ENCODE assay signal across 24 cellular contexts in the genomic region with DNA sequence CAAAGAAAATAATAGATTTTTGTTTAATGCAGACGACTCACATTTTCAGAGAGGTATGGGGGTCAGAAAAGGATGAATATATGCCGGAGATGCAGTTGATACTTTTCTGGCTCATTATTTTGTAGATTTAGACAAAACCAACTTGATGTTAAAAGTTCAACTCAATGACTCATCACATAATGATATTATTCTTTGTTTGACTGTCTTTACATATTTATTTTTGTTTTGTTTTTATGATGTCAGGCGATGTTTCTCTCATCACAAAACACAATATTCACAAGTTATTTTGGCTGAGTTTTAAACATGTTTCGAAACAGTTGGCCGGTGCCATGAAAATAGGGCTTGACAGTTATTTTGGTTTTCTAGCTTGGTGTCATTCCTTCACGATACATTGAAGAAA. TPM values are rescaled to one million over a fixed set of nuclear protein-coding genes. Genes with fewer than 3 reads are reported as not detected.
DNase-seq lines count a peak whose midpoint lies in the region; FAIRE-seq and TF ChIP-seq lines count a peak whose summit lies in the region.
"Had no signal": no experiment of that assay in that cellular context is flagged by ENCODE, and none has a peak within 500 bp of the region (broad histone marks: within the 10 kb centered on the region; RNA-seq: fewer than 3 reads in every experiment).

No MANE protein-coding gene starts in this region.

- DNase-seq in ELR (ENCODE audit: low read depth) = peak; percentile 8
- DNase-seq in astrocyte (ENCODE audit: low read depth) = peak; percentile 32
- DNase-seq in fibroblast of pulmonary artery (ENCODE audit: low read depth) = peak; percentile 40
- DNase-seq in D341Med (ENCODE audit: low spot score) = no peak
- DNase-seq in DMS79 (lab: John Stamatoyannopoulos, UW) = no peak
- DNase-seq in activated CD4-positive, alpha-beta memory T cell treated with anti-CD3 and anti-CD28 coated beads for 36 hours = no peak
- DNase-seq: activated naive CD4-positive, alpha-beta T cell treated with Interleukin-2 at 50 U/mL for 16 hours; activated T-cell treated with anti-CD3 and anti-CD28 coated beads, Interleukin-2, amount 50 U/mL, for 24 hours; amygdala; CD8-positive, alpha-beta T cell; DMS79 treated with DMSO at 0.1 percent for 48 hours; effector memory CD4-positive, alpha-beta T cell; esophagus squamous epithelium; heart left ventricle; left colon; naive thymus-derived CD4-positive, alpha-beta T cell; NCI-H510A; right lobe of liver; T-cell had no signal

- H3K27ac ChIP-seq in astrocyte (ENCODE audit: low read depth, low read length) = no peak overlapping the region
- H3K27ac ChIP-seq: esophagus squamous epithelium, heart left ventricle, parathyroid adenoma, right lobe of liver had no signal

- H4K20me1 ChIP-seq in astrocyte (ENCODE audit: insufficient read depth, low read length) = no peaks in the 10 kb centered on the region

- H3K4me3 ChIP-seq in astrocyte (ENCODE audit: insufficient read depth, low read depth, low read length) (no peak overlapping the region), fibroblast of pulmonary artery (replicated peaks; ENCODE audit: low read depth, low read length) (no peak overlapping the region), skeletal muscle satellite cell (ENCODE audit: low read length) (no peak overlapping the region)
- H3K4me3 ChIP-seq: esophagus squamous epithelium, heart left ventricle, right lobe of liver had no signal

- no peak overlapping the region for H3K9ac ChIP-seq in astrocyte (ENCODE audit: low read length)
- no peak overlapping the region for H3K9ac ChIP-seq in skeletal muscle satellite cell (ENCODE audit: low read depth, low read length)
- H3K9ac ChIP-seq: parathyroid adenoma had no signal

- no peaks in the 10 kb centered on the region for H3K4me1 Mint-ChIP-seq in astrocyte (ENCODE audit: low read depth, unreplicated experiment)
- H3K4me1 Mint-ChIP-seq in activated CD4-positive, alpha-beta memory T cell treated with anti-CD3 and anti-CD28 coated beads for 36 hours (ENCODE audit: low read depth) = peaks cover 5% of the 10 kb centered on the region

- no peaks in the 10 kb centered on the region for H3K27me3 ChIP-seq in astrocyte (ENCODE audit: insufficient read depth, low read length)
- H3K27me3 ChIP-seq in skeletal muscle satellite cell (ENCODE audit: control insufficient read depth, insufficient read depth, low read length) = peaks cover 64% of the 10 kb centered on the region

- H3K4me1 ChIP-seq in astrocyte (ENCODE audit: insufficient read depth, low read length) (peaks cover 7% of the 10 kb centered on the region), skeletal muscle satellite cell (ENCODE audit: control insufficient read depth, insufficient read depth, low read length) (peaks cover 15% of the 10 kb centered on the region)
- H3K4me1 ChIP-seq: parathyroid adenoma, right lobe of liver had no signal

- no peak for FAIRE-seq in astrocyte (lab: Jason Lieb, UNC)

- H3K79me2 ChIP-seq in astrocyte (ENCODE audit: insufficient read depth, low read length) = no peaks in the 10 kb centered on the region
- H3K79me2 ChIP-seq: parathyroid adenoma had no signal

- peaks cover 7% of the 10 kb centered on the region for H3K27me3 Mint-ChIP-seq in astrocyte (ENCODE audit: low read depth, unreplicated experiment)
- peaks cover 45% of the 10 kb centered on the region for H3K27me3 Mint-ChIP-seq in activated CD4-positive, alpha-beta memory T cell treated with anti-CD3 and anti-CD28 coated beads for 36 hours

- POLR2A ChIA-PET in activated CD4-positive, alpha-beta memory T cell treated with anti-CD3 and anti-CD28 coated beads for 36 hours (lab: Charles Lee) = no interaction called here

- no peak for TF ChIP-seq CTCF in astrocyte (IDR thresholded peaks at IDR 0.05; ENCODE audit: insufficient read depth, low read depth, low read length)
- TF ChIP-seq CTCF in fibroblast of pulmonary artery (IDR thresholded peaks at IDR 0.05; ENCODE audit: low read length, missing control alignments) = no peak

- H3K36me3 Mint-ChIP-seq in astrocyte (ENCODE audit: low read depth, unreplicated experiment) = no peaks in the 10 kb centered on the region
- no peaks in the 10 kb centered on the region for H3K36me3 Mint-ChIP-seq in activated CD4-positive, alpha-beta memory T cell treated with anti-CD3 and anti-CD28 coated beads for 36 hours
- H3K36me3 Mint-ChIP-seq: CD8-positive, alpha-beta T cell; T-cell had no signal

- intact Hi-C loops in activated CD4-positive, alpha-beta memory T cell treated with anti-CD3 and anti-CD28 coated beads for 36 hours (cut with micrococcal nuclease) = loop anchor here (2.0 kb wide), 1 partner anchor 22 kb away; no protein-coding TSS in a partner anchor

- CTCF ChIA-PET in activated CD4-positive, alpha-beta memory T cell treated with anti-CD3 and anti-CD28 coated beads for 36 hours (lab: Charles Lee) = interaction anchor here (0.6 kb wide), 1 partner anchor 23 kb away, joined by 4 read pairs; no protein-coding TSS in a partner anchor

- H2AFZ ChIP-seq in astrocyte (ENCODE audit: low read depth, low read length) = no peak overlapping the region
- H2AFZ ChIP-seq: parathyroid adenoma had no signal

- peaks cover 3% of the 10 kb centered on the region for H3K9me3 Mint-ChIP-seq in astrocyte (ENCODE audit: unreplicated experiment)
- peaks cover 8% of the 10 kb centered on the region for H3K9me3 Mint-ChIP-seq in activated CD4-positive, alpha-beta memory T cell treated with anti-CD3 and anti-CD28 coated beads for 36 hours

- H3K4me3 Mint-ChIP-seq in astrocyte (ENCODE audit: unreplicated experiment) = no peak overlapping the region
- H3K4me3 Mint-ChIP-seq in activated CD4-positive, alpha-beta memory T cell treated with anti-CD3 and anti-CD28 coated beads for 36 hours = no peak overlapping the region
- H3K4me3 Mint-ChIP-seq: activated T-cell treated with anti-CD3 and anti-CD28 coated beads, Interleukin-2, amount 50 U/mL, for 24 hours had no signal

- no peak overlapping the region for H3K27ac Mint-ChIP-seq in astrocyte (ENCODE audit: unreplicated experiment)
- no peak overlapping the region for H3K27ac Mint-ChIP-seq in activated CD4-positive, alpha-beta memory T cell treated with anti-CD3 and anti-CD28 coated beads for 36 hours
- H3K27ac Mint-ChIP-seq: activated T-cell treated with anti-CD3 and anti-CD28 coated beads, Interleukin-2, amount 50 U/mL, for 24 hours; CD8-positive, alpha-beta T cell; T-cell had no signal

- H3K4me2 ChIP-seq in astrocyte (ENCODE audit: low read length) (no peak overlapping the region), skeletal muscle satellite cell (ENCODE audit: low read length) (peak overlapping the region; percentile 72)

- H3K9me3 ChIP-seq in astrocyte (ENCODE audit: insufficient read depth, low read depth, low read length) (no peaks in the 10 kb centered on the region), skeletal muscle satellite cell (replicated peaks; ENCODE audit: low read length) (no peaks in the 10 kb centered on the region)
- H3K9me3 ChIP-seq: esophagus squamous epithelium, heart left ventricle, right lobe of liver had no signal

- H3K36me3 ChIP-seq in astrocyte (ENCODE audit: insufficient read depth, low read length) (no peaks in the 10 kb centered on the region), skeletal muscle satellite cell (ENCODE audit: insufficient read depth, low read length) (no peaks in the 10 kb centered on the region)
- H3K36me3 ChIP-seq: esophagus squamous epithelium, heart left ventricle, right lobe of liver had no signal

RNA-seq across cellular contexts. Expression of a gene that starts 1.3 kb away (rescaled TPM):
- not detected in 2 replicates for total RNA-seq in astrocyte
- total RNA-seq in skeletal muscle satellite cell (2012; rRNA removed) = 0.22 TPM in 1 of 2 replicates, not detected in the other
- total RNA-seq in activated CD4-positive, alpha-beta memory T cell treated with anti-CD3 and anti-CD28 coated beads for 36 hours = not detected
- total RNA-seq: CD8-positive, alpha-beta T cell; cerebellum; esophagus squamous epithelium; heart left ventricle; left colon; mesenteric fat pad; naive thymus-derived CD4-positive, alpha-beta T cell; right lobe of liver; T-cell; urinary bladder had no signal

RNA-seq across cellular contexts. Expression of a gene that starts 35.7 kb away (rescaled TPM):
- total RNA-seq in astrocyte = 17.2 and 30.9 TPM in 2 replicates
- 8.5 and 8.6 TPM in 2 replicates for total RNA-seq in skeletal muscle satellite cell (2012; rRNA removed)
- total RNA-seq in activated CD4-positive, alpha-beta memory T cell treated with anti-CD3 and anti-CD28 coated beads for 36 hours = under 1 TPM; 0.31 to 0.45 TPM

Comparison
In these comparisons a context has a peak if more than half of its experiments do, and no peak if none do; other contexts are left out.
1. DNase-seq: peak in ELR (single experiment), astrocyte (single experiment) and fibroblast of pulmonary artery (single experiment); none in D341Med (single experiment), DMS79 (single experiment) and activated CD4-positive, alpha-beta memory T cell treated with anti-CD3 and anti-CD28 coated beads for 36 hours (single experiment).
2. RNA of a gene that starts 35.7 kb away (total RNA-seq): 17.2 to 30.9 TPM in astrocyte; 0.31 to 0.45 TPM in activated CD4-positive, alpha-beta memory T cell treated with anti-CD3 and anti-CD28 coated beads for 36 hours; every median in the first group is over 10 times any median in the second.